23 cellular contexts compared by ENCODE assay signal in genomic region chr3:112425382-112425781, GRCh38.
"Had no signal": no experiment of that assay in that cellular context is flagged by ENCODE, and none has a peak within 500 bp of the region (broad histone marks: within the 10 kb centered on the region; RNA-seq: fewer than 3 reads in every experiment).

No MANE protein-coding gene starts in this region.

- H3K27me3 ChIP-seq: adrenal gland, brain microvascular endothelial cell, gastroesophageal sphincter, hepatocyte, ovary, tibial nerve had no signal

- DNase-seq: activated CD4-positive, alpha-beta memory T cell treated with anti-CD3 and anti-CD28 coated beads for 36 hours; activated CD4-positive, alpha-beta T cell treated with anti-CD3 and anti-CD28 coated beads, Interleukin-2, amount 10 ng/mL, durations not matched to agents 24 days and 14 days; activated CD4-positive, CD25-positive, alpha-beta regulatory T cell treated with anti-CD3 and anti-CD28 coated beads, Interleukin-2, amount 50 U/mL, for 72 hours; activated CD8-positive, alpha-beta memory T cell treated with anti-CD3 and anti-CD28 coated beads, Interleukin-2, amount 50 U/mL, for 4 hours; activated effector memory CD4-positive, alpha-beta T cell treated with anti-CD3 and anti-CD28 coated beads, Interleukin-2, amount 50 U/mL, for 16 hours; activated naive CD4-positive, alpha-beta T cell treated with anti-CD3 and anti-CD28 coated beads for 36 hours; activated naive CD8-positive, alpha-beta T cell treated with anti-CD3 and anti-CD28 coated beads for 36 hours; activated T-cell treated with anti-CD3 and anti-CD28 coated beads, Interleukin-2, amount 50 U/mL, for 1 hour; adrenal gland; aorta; brain microvascular endothelial cell; cortex of kidney; effector memory CD8-positive, alpha-beta T cell; erythroblast; midbrain; naive thymus-derived CD4-positive, alpha-beta T cell; ovary; stimulated activated naive CD4-positive, alpha-beta T cell had no signal

- H3K36me3 ChIP-seq: adrenal gland, brain microvascular endothelial cell, gastroesophageal sphincter, ovary, tibial nerve had no signal

- H3K27ac ChIP-seq: adrenal gland, brain microvascular endothelial cell, gastroesophageal sphincter, hepatocyte, ovary, skin epidermis, tibial nerve had no signal

- H3K4me1 ChIP-seq: adrenal gland, gastroesophageal sphincter, tibial nerve had no signal

- H3K4me2 ChIP-seq: hepatocyte had no signal

- H3K79me2 ChIP-seq: hepatocyte had no signal

- H2AFZ ChIP-seq: hepatocyte had no signal

- ATAC-seq: effector memory CD8-positive, alpha-beta T cell; gastroesophageal sphincter; naive thymus-derived CD4-positive, alpha-beta T cell; sciatic nerve had no signal

- H3K4me3 ChIP-seq: adrenal gland, gastroesophageal sphincter, hepatocyte, ovary, skin epidermis, tibial nerve had no signal

- H3K9me3 ChIP-seq: adrenal gland, gastroesophageal sphincter, ovary, tibial nerve had no signal
